In the genomic region with DNA sequence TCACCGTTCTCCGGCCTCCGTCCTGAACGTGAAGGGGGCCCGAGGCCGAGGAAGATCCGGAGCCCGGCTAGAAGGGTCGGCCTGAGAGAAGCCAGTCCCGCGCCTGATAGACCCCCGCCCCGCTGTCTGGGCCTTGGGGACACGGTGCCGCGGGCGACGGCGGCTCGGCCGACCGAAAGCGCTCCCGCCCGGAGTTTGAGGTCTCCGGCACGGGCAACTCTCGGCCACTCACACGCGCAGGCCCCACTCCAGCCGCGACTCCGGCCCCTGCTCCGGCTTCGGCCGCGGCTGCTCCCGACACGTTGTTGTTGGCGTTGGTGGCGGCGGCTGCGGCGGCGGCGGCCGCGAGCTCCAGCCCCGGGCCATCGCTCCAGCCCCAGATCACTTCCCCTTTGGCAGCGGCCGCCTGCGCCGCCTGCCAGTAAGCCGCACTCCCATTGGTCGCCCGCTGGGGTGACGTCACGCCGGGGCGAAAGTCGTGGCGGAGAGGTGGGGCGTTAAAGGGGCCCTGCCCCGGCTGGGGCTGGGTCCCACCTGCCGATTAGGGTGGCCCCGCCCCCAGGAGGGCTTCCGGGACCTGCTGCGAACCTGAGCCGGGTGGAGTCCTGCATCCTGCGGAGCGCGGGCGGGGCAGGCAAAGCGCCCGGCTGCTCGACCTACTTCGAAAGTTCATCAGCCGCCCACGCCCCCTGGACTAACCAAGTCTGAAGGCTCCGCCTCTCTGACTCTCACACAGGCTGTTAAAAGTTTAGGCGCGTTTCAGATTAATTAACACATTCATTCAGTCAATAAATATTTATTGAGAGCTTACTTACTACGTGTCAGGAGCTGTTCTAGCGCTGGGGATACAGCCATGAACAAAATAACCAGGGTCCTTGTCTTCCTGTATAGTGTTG, we compare ENCODE assay signal across 1 cellular context.
TF ChIP-seq lines count a peak whose summit lies in the region.

A gene with protein sequence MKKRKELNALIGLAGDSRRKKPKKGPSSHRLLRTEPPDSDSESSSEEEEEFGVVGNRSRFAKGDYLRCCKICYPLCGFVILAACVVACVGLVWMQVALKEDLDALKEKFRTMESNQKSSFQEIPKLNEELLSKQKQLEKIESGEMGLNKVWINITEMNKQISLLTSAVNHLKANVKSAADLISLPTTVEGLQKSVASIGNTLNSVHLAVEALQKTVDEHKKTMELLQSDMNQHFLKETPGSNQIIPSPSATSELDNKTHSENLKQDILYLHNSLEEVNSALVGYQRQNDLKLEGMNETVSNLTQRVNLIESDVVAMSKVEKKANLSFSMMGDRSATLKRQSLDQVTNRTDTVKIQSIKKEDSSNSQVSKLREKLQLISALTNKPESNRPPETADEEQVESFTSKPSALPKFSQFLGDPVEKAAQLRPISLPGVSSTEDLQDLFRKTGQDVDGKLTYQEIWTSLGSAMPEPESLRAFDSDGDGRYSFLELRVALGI (minus strand): TSS at position 388 of the 896 bp plus-strand sequence. CDS start 1,027 bp downstream, outside the sequence.

TF ChIP-seq in H1, 55 proteins besides CTCF, POLR2A, EP300 and RAD21 (continued from another document):
- no peak for TF ChIP-seq NRF1 (IDR thresholded peaks at IDR 0.05; ENCODE audit: low read depth, low read length)
- TF ChIP-seq YY1 (IDR thresholded peaks at IDR 0.05; ENCODE audit: low read depth, low read length), result no peak
- TF ChIP-seq KDM1A (IDR thresholded peaks at IDR 0.05; ENCODE audit: borderline replicate concordance, low read length), result no peak
- no peak for TF ChIP-seq CBX8 (IDR thresholded peaks at IDR 0.05; ENCODE audit: borderline replicate concordance, low read depth, low read length)
- 0 out of 2 replicates have a peak, but pooled peaks have one; percentile 23 for TF ChIP-seq TEAD4 (IDR thresholded peaks at IDR 0.05; ENCODE audit: low read depth, low read length)
TF ChIP-seq in H1: peak in this region for 18.
